8 cellular contexts compared by ENCODE assay signal in the genomic region with DNA sequence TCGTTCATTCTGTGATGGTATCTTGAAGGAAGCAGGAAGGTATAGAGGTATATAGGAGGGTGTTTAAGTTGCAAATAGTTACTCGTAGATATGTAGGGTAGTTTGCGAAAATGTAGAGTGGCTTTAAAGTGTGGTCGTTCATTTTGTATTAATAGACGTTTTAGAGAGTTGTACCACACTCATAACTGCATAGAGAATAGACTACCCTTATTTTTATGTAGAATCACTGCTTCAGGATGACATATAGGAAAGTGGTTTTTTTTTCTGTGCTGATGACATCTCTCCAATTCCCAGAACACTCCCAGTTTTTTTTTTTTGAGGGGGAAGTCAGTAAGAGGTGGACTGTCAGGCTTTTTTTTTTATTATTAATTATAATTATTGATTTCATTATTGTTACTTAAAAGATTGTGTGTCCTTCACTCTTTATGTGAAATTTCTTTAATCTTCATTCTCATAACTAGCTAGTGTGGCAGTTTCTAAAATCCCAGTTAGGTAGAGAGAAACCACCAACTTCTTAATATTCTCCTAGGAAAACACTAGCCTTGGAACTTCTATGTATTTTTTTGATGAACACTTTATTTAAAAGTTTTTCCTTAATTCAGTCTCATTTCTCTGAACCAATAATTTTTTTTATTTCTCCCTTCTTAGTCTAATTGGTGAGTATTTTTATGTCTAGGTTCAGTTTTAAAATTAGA. TPM values are rescaled to one million over a fixed set of nuclear protein-coding genes. Genes with fewer than 3 reads are reported as not detected.
DNase-seq lines count a peak whose midpoint lies in the region; ATAC-seq and TF ChIP-seq lines count a peak whose summit lies in the region.

No MANE protein-coding gene starts in this region.

- no peaks in the 10 kb centered on the region for H3K27me3 ChIP-seq in CD8-positive, alpha-beta memory T cell (ENCODE audit: insufficient read depth, low read length, poor library complexity, severe bottlenecking)
- H3K27me3 ChIP-seq in OCI-LY3 (ENCODE audit: low read depth, low read length) (no peaks in the 10 kb centered on the region), osteoblast (ENCODE audit: insufficient read depth, low read length) (no peaks in the 10 kb centered on the region)

- H2AFZ ChIP-seq in OCI-LY3 (ENCODE audit: low read depth, low read length) = no peak overlapping the region
- H2AFZ ChIP-seq in osteoblast (ENCODE audit: low read length) = no peak overlapping the region

- peak overlapping the region; percentile 99 for H3K9ac ChIP-seq in OCI-LY3 (ENCODE audit: low read length)

- DNase-seq in CD8-positive, alpha-beta memory T cell = no peak
- no peak for DNase-seq in endothelial cell (ENCODE audit: low spot score)
- DNase-seq in osteoblast (ENCODE audit: insufficient read length, low spot score, missing footprints) = no peak
- no peak for DNase-seq in NCI-H2107 (lab: John Stamatoyannopoulos, UW)
- DNase-seq in kidney glomerular epithelial cell (lab: John Stamatoyannopoulos, UW) = no peak

- POLR2A ChIA-PET in CD8-positive, alpha-beta memory T cell (lab: Charles Lee) = no interaction called here

- H4K20me1 ChIP-seq in OCI-LY3 (ENCODE audit: insufficient read depth, low read length) (peaks cover 47% of the 10 kb centered on the region), osteoblast (ENCODE audit: insufficient read depth, low read length) (peaks cover 35% of the 10 kb centered on the region)

- H3K4me1 Mint-ChIP-seq in CD8-positive, alpha-beta memory T cell = peaks cover 81 to 88% (median 86%) of the 10 kb centered on the region in 3 donors
- peaks cover 58% of the 10 kb centered on the region for H3K4me1 Mint-ChIP-seq in endothelial cell (ENCODE audit: unreplicated experiment)

- peaks cover 0 to 34% (median 16%) of the 10 kb centered on the region in 3 donors for H3K36me3 Mint-ChIP-seq in CD8-positive, alpha-beta memory T cell
- H3K36me3 Mint-ChIP-seq in endothelial cell (ENCODE audit: low read depth, unreplicated experiment) = peaks cover 17% of the 10 kb centered on the region

- H3K27ac Mint-ChIP-seq in CD8-positive, alpha-beta memory T cell = peak overlapping the region; percentile 91 to 100 (median 97)
- H3K27ac Mint-ChIP-seq in endothelial cell (ENCODE audit: unreplicated experiment) = peak overlapping the region; percentile 100

- no peaks in the 10 kb centered on the region for H3K36me3 ChIP-seq in CD8-positive, alpha-beta memory T cell (ENCODE audit: insufficient read depth, low read length)
- H3K36me3 ChIP-seq in OCI-LY3 (replicated peaks; ENCODE audit: low read depth, low read length) (peaks cover 47% of the 10 kb centered on the region), osteoblast (ENCODE audit: insufficient read depth, low read length) (peaks cover 9% of the 10 kb centered on the region)

- ATAC-seq in GM21717 (IDR thresholded peaks at IDR 0.05; ENCODE audit: unreplicated experiment) (no peak), HG02588 (IDR thresholded peaks at IDR 0.05; ENCODE audit: unreplicated experiment) (no peak)

- H3K4me3 ChIP-seq in CD8-positive, alpha-beta memory T cell (ENCODE audit: low read length) = peak overlapping the region; percentile 90
- H3K4me3 ChIP-seq in OCI-LY3 (ENCODE audit: low read length) (peak overlapping the region; percentile 91), osteoblast (ENCODE audit: insufficient read depth, low read length) (peak overlapping the region; percentile 93)

- H3K4me2 ChIP-seq in OCI-LY3 (ENCODE audit: low read length) (peak overlapping the region; percentile 81), osteoblast (ENCODE audit: insufficient read depth, low read length) (peak overlapping the region; percentile 90)

- peak overlapping the region; percentile 91 to 100 (median 97) for H3K4me3 Mint-ChIP-seq in CD8-positive, alpha-beta memory T cell
- H3K4me3 Mint-ChIP-seq in endothelial cell (ENCODE audit: unreplicated experiment) = peak overlapping the region; percentile 99

- H3K79me2 ChIP-seq in OCI-LY3 (ENCODE audit: low read length) (peaks cover 93% of the 10 kb centered on the region), osteoblast (ENCODE audit: insufficient read depth, low read length) (peaks cover 79% of the 10 kb centered on the region)

- no peaks in the 10 kb centered on the region for H3K9me3 ChIP-seq in CD8-positive, alpha-beta memory T cell (ENCODE audit: low read length)
- no peaks in the 10 kb centered on the region for H3K9me3 ChIP-seq in OCI-LY3 (ENCODE audit: insufficient read depth, low read length)
- no peaks in the 10 kb centered on the region for H3K9me3 ChIP-seq in osteoblast (ENCODE audit: low read depth, low read length)

- peak overlapping the region; percentile 89 for H3K27ac ChIP-seq in CD8-positive, alpha-beta memory T cell (ENCODE audit: low read depth, low read length)
- H3K27ac ChIP-seq in OCI-LY3 (ENCODE audit: low read length) (peak overlapping the region; percentile 98), osteoblast (ENCODE audit: low read depth, low read length) (peak overlapping the region; percentile 87)

- H3K27me3 Mint-ChIP-seq in CD8-positive, alpha-beta memory T cell = no peaks in the 10 kb centered on the region
- H3K27me3 Mint-ChIP-seq in endothelial cell (ENCODE audit: unreplicated experiment) = peaks cover 15% of the 10 kb centered on the region

- CTCF ChIA-PET in CD8-positive, alpha-beta memory T cell (lab: Charles Lee) = interaction anchor here (1.6 kb wide), 1 partner anchor 19 kb away, joined by 4 read pairs; no protein-coding TSS in a partner anchor

- no peaks in the 10 kb centered on the region for H3K9me3 Mint-ChIP-seq in CD8-positive, alpha-beta memory T cell
- H3K9me3 Mint-ChIP-seq in endothelial cell (ENCODE audit: unreplicated experiment) = no peaks in the 10 kb centered on the region

- TF ChIP-seq CTCF in OCI-LY3 (IDR thresholded peaks at IDR 0.05; ENCODE audit: low read depth, low read length) (no peak), endothelial cell (IDR thresholded peaks at IDR 0.05; ENCODE audit: unreplicated experiment) (no peak), osteoblast (IDR thresholded peaks at IDR 0.05; ENCODE audit: extremely low read depth, low read depth, low read length) (no peak)

- H3K4me1 ChIP-seq in CD8-positive, alpha-beta memory T cell (ENCODE audit: insufficient read depth, low read length) = peaks cover 77% of the 10 kb centered on the region
- H3K4me1 ChIP-seq in OCI-LY3 (ENCODE audit: low read length) (peaks cover 68% of the 10 kb centered on the region), osteoblast (ENCODE audit: insufficient read depth, low read length) (peaks cover 69% of the 10 kb centered on the region)

RNA-seq across cellular contexts. Expression of a gene that starts 1.5 kb away (rescaled TPM):
- total RNA-seq in CD8-positive, alpha-beta memory T cell = 100 to 1,000 TPM; 512 to 532 TPM
- polyA plus RNA-seq in CD8-positive, alpha-beta memory T cell = 478 TPM
- total RNA-seq in endothelial cell (ENCODE audit: unreplicated experiment) (284 TPM), osteoblast (251 and 315 TPM in 2 replicates)
